In genomic region chr6:145887969-145888368, GRCh38 we compare ENCODE assay signal across 8 cellular contexts.
DNase-seq lines count a peak whose midpoint lies in the region; ATAC-seq and TF ChIP-seq lines count a peak whose summit lies in the region.

No MANE protein-coding gene starts in this region.

- TF ChIP-seq CTCF in RWPE2 (IDR thresholded peaks at IDR 0.05; ENCODE audit: poor library complexity, severe bottlenecking) (peak; percentile 53), fibroblast of pulmonary artery (IDR thresholded peaks at IDR 0.05; ENCODE audit: low read length, missing control alignments) (peak; percentile 53), transverse colon (IDR thresholded peaks at IDR 0.05) (peak; percentile 24 to 36 (median 34))

- TF ChIP-seq POLR2A in transverse colon (IDR thresholded peaks at IDR 0.05), result no peak

- peaks cover 26% of the 10 kb centered on the region for H3K36me3 ChIP-seq in RWPE2 (ENCODE audit: low read depth)
- peaks cover 0 to 12% (median 3%) of the 10 kb centered on the region in 4 donors for H3K36me3 ChIP-seq in transverse colon

- ATAC-seq in RWPE2 (ENCODE audit: low read depth), result no peak
- ATAC-seq in HG02763 (IDR thresholded peaks at IDR 0.05; ENCODE audit: unreplicated experiment), result no peak
- no peak for ATAC-seq in HG02610 (IDR thresholded peaks at IDR 0.05; ENCODE audit: unreplicated experiment)
- no peak for ATAC-seq in GM21447 (IDR thresholded peaks at IDR 0.05; ENCODE audit: unreplicated experiment)

- intact Hi-C loops in transverse colon (cut with DNase I; ENCODE audit: low total_unique reads), result loop anchor here (10.0 kb wide), 1 partner anchor 73 kb away; the partner anchor contains the start of gene FBXO30

- peak; percentile 21 for DNase-seq in stimulated activated CD4-positive, alpha-beta T cell treated with anti-CD3 and anti-CD28 coated beads, Interleukin-15, amount 100 ng/mL, for 24 hours
- DNase-seq in stimulated activated CD4-positive, alpha-beta T cell treated with anti-CD3 and anti-CD28 coated beads, Interleukin-4, amount 100 ng/mL, for 4 hours, result no peak
- no peak for DNase-seq in RWPE2 (ENCODE audit: low spot score)
- DNase-seq in fibroblast of pulmonary artery (ENCODE audit: low read depth), result peak; percentile 45
- no peak for DNase-seq in transverse colon

- WGBS in transverse colon (ENCODE audit: low coverage in 1 of 2), 2 donors, result 29 to 34% methylated on average over 3 of the region's 3 CpGs

- H3K4me1 ChIP-seq in RWPE2 (ENCODE audit: insufficient read depth, poor library complexity, severe bottlenecking) (no peaks in the 10 kb centered on the region), transverse colon (peaks cover 0 to 12% (median 0%) of the 10 kb centered on the region in 4 donors)

- no peak for TF ChIP-seq EP300 in transverse colon (IDR thresholded peaks at IDR 0.05; ENCODE audit: low read depth)

- no peak overlapping the region for H3K27ac ChIP-seq in RWPE2 (ENCODE audit: poor library complexity, severe bottlenecking)
- H3K27ac ChIP-seq in transverse colon, result peak overlapping the region in 1 of 4 donors; percentile 33

- H3K4me3 ChIP-seq in RWPE2 (ENCODE audit: severe bottlenecking), result no peak overlapping the region
- no peak overlapping the region for H3K4me3 ChIP-seq in fibroblast of pulmonary artery (replicated peaks; ENCODE audit: low read depth, low read length)
- no peak overlapping the region for H3K4me3 ChIP-seq in transverse colon

- in situ Hi-C loops in transverse colon (cut with MboI; ENCODE audit: low pct_ligation_motif_present in 1 of 4, low pct_unique_long_range_greater_than_20kb in 1 of 4, low sequenced_read_pairs in 3 of 4), result loop anchor here in 1 of 4 donors (25.0 kb wide), 1 partner anchor 151 kb away; the partner anchor contains the start of gene EPM2A

- H3K27me3 ChIP-seq in RWPE2 (ENCODE audit: insufficient read depth, poor library complexity, severe bottlenecking), result no peaks in the 10 kb centered on the region
- H3K27me3 ChIP-seq in transverse colon, result no peaks in the 10 kb centered on the region

- H3K9me3 ChIP-seq in RWPE2 (ENCODE audit: severe bottlenecking) (no peaks in the 10 kb centered on the region), transverse colon (no peaks in the 10 kb centered on the region)

Comparison
In these comparisons a context has a peak if more than half of its experiments do, and no peak if none do; other contexts are left out.
1. DNase-seq: peak in stimulated activated CD4-positive, alpha-beta T cell treated with anti-CD3 and anti-CD28 coated beads, Interleukin-15, amount 100 ng/mL, for 24 hours (single experiment) and fibroblast of pulmonary artery (single experiment); none in stimulated activated CD4-positive, alpha-beta T cell treated with anti-CD3 and anti-CD28 coated beads, Interleukin-4, amount 100 ng/mL, for 4 hours (0 of 2), RWPE2 (single experiment) and transverse colon (single experiment).
2. Peak in every context shown above with its lines, with median percentiles within 50 percentile points of each other: CTCF ChIP-seq.